ENCODE assay signal across 9 cellular contexts in the genomic region with DNA sequence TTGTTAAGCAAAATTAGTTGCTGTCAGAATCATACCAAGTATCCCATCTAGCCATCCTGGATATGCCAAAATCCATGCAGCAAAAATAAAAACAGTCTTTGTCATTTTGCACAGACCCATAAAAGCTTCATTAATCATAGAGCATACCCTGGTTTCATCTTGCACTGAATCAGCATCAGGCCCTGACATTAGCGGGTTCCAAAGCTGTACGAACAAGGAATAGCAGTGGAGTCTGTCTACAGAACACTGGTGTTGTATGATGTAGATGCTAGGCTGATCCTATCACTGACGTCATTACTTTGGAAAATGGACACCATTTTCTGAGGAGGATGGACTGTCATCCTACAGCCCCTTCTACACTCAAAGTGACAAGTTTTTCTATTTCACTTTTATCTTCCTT.
"Had no signal": no experiment of that assay in that cellular context is flagged by ENCODE, and none has a peak within 500 bp of the region (broad histone marks: within the 10 kb centered on the region; RNA-seq: fewer than 3 reads in every experiment).

No MANE protein-coding gene starts in this region.

- DNase-seq: GM23248, GOT3, H7, HFFc6, KBM-7 had no signal

- ATAC-seq: HCT116, HepG2 had no signal

- H3K9me3 Mint-ChIP-seq: HFFc6 had no signal

- H2AFZ ChIP-seq: GM23248 had no signal

- H3K4me3 ChIP-seq: GM23248, HAP-1 had no signal

- H3K36me3 ChIP-seq: HAP-1 had no signal

- H3K27ac Mint-ChIP-seq: HFFc6, IgD-negative memory B cell had no signal

- H3K27ac ChIP-seq: GM23248 had no signal

- H3K9ac ChIP-seq: GM23248 had no signal

- H3K27me3 Mint-ChIP-seq: IgD-negative memory B cell had no signal

- H3K9me3 ChIP-seq: HAP-1 had no signal

- H3K4me3 Mint-ChIP-seq: HFFc6, IgD-negative memory B cell had no signal
